ENCODE assay signal across 19 cellular contexts in the genomic region with DNA sequence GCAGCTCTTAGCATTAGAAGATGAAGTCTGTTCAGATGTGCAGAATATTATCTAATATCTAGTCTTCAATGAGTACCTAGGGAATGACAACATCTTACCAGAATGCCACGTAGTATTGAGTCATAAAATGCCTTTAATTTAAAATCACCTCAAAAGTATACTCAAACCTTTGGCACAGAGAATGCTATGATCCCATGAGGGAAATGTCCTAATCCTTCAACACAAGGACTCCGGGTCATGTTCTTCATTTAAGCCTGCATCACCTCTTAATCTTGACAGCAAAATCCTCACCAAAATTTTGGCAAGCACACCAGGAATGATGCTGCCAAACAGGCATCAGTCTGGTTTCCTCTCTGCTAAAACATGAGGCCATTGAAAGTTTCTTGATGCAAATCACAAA. TPM values are rescaled to one million over a fixed set of nuclear protein-coding genes. Genes with fewer than 3 reads are reported as not detected.
DNase-seq lines count a peak whose midpoint lies in the region; ATAC-seq and TF ChIP-seq lines count a peak whose summit lies in the region.
"Had no signal": no experiment of that assay in that cellular context is flagged by ENCODE, and none has a peak within 500 bp of the region (broad histone marks: within the 10 kb centered on the region; RNA-seq: fewer than 3 reads in every experiment).

No MANE protein-coding gene starts in this region.

- H3K9me3 ChIP-seq in RWPE2 (ENCODE audit: severe bottlenecking) (no peaks in the 10 kb centered on the region), fibroblast of lung (ENCODE audit: control insufficient read depth, insufficient read depth, low read depth, low read length) (no peaks in the 10 kb centered on the region)
- H3K9me3 ChIP-seq: A549, body of pancreas, neutrophil, uterus had no signal

- H3K27ac ChIP-seq in RWPE2 (ENCODE audit: poor library complexity, severe bottlenecking) (no peak overlapping the region), fibroblast of lung (ENCODE audit: insufficient read depth, low read length) (no peak overlapping the region)
- H3K27ac ChIP-seq: A549, body of pancreas, neutrophil, uterus had no signal

- no peak overlapping the region for H2AFZ ChIP-seq in fibroblast of lung (ENCODE audit: low read length)

- peak; percentile 77 for ATAC-seq in RWPE2 (ENCODE audit: low read depth)
- ATAC-seq: A549, body of pancreas had no signal

- no peak overlapping the region for H3K4me2 ChIP-seq in fibroblast of lung (ENCODE audit: extremely low read depth, insufficient read depth, low read length)
- H3K4me2 ChIP-seq: A549 had no signal

- TF ChIP-seq CTCF in RWPE2 (IDR thresholded peaks at IDR 0.05; ENCODE audit: poor library complexity, severe bottlenecking) (no peak), fibroblast of lung (conservative IDR thresholded peaks at IDR 0.05 in 1 of 2, IDR thresholded peaks at IDR 0.05 in 1 of 2; ENCODE audit: low read depth in 1 of 2, low read length in 2 of 2) (no peak)

- H3K36me3 ChIP-seq in RWPE2 (ENCODE audit: low read depth) (no peaks in the 10 kb centered on the region), fibroblast of lung (ENCODE audit: control insufficient read depth, insufficient read depth, low read length) (no peaks in the 10 kb centered on the region)
- H3K36me3 ChIP-seq: neutrophil, uterus had no signal

- H4K20me1 ChIP-seq in fibroblast of lung (ENCODE audit: control insufficient read depth, extremely low read depth, insufficient read depth, low read length) = no peaks in the 10 kb centered on the region

- H3K4me3 ChIP-seq in RWPE2 (ENCODE audit: severe bottlenecking) = no peak overlapping the region
- no peak overlapping the region for H3K4me3 ChIP-seq in fibroblast of lung (replicated peaks in 1 of 4; ENCODE audit: control extremely low read depth in 1 of 4, insufficient read depth in 1 of 4, low read depth in 3 of 4, low read length in 4 of 4)
- H3K4me3 ChIP-seq: A549, body of pancreas, uterus had no signal

- DNase-seq in A172 (ENCODE audit: low spot score) = peak; percentile 39
- peak; percentile 76 for DNase-seq in HCEC 1CT
- no peak for DNase-seq in RWPE2 (ENCODE audit: low spot score)
- peak; percentile 26 to 87 for DNase-seq in fibroblast of lung (ENCODE audit: low read depth in 2 of 2)
- DNase-seq in COLO668 (lab: John Stamatoyannopoulos, UW; ENCODE audit: unreplicated experiment) = no peak
- no peak for DNase-seq in posterior cingulate gyrus
- no peak for DNase-seq in HT-29 (ENCODE audit: low spot score)
- DNase-seq in DMS114 treated with DMSO at 0.1 percent for 48 hours (lab: John Stamatoyannopoulos, UW; ENCODE audit: unreplicated experiment) = no peak
- DNase-seq: activated naive CD4-positive, alpha-beta T cell treated with anti-CD3 and anti-CD28 coated beads, Interleukin-2, amount 50 U/mL, for 16 hours; activated T-cell treated with anti-CD3 and anti-CD28 coated beads, Interleukin-2, amount 50 U/mL, for 48 hours; body of pancreas; DMS153; glutamatergic neuron; Karpas-422; NCI-H1105; NCI-H526 treated with DMSO at 0.1 percent for 48 hours; uterus had no signal

- H3K9ac ChIP-seq in fibroblast of lung (ENCODE audit: insufficient read depth, low read length) = no peak overlapping the region

- H3K27me3 ChIP-seq in RWPE2 (ENCODE audit: insufficient read depth, poor library complexity, severe bottlenecking) (no peaks in the 10 kb centered on the region), fibroblast of lung (ENCODE audit: control insufficient read depth, insufficient read depth, low read length) (no peaks in the 10 kb centered on the region)
- H3K27me3 ChIP-seq: body of pancreas, neutrophil, uterus had no signal

- H3K79me2 ChIP-seq in fibroblast of lung (ENCODE audit: control insufficient read depth, insufficient read depth, low read length) = no peaks in the 10 kb centered on the region

- intact Hi-C loops in posterior cingulate gyrus (cut with DNase I) = no loop called here

- no peaks in the 10 kb centered on the region for H3K4me1 ChIP-seq in RWPE2 (ENCODE audit: insufficient read depth, poor library complexity, severe bottlenecking)
- H3K4me1 ChIP-seq in fibroblast of lung (ENCODE audit: control insufficient read depth, extremely low read depth, insufficient read depth, low read length) = peaks cover 2% of the 10 kb centered on the region
- H3K4me1 ChIP-seq: A549, uterus had no signal

RNA-seq across cellular contexts. Expression of gene MARCKS, which starts 23.6 kb away (rescaled TPM):
- 108 and 150 TPM in 2 replicates for total RNA-seq in A172 (2014; rRNA removed; shearing (Covaris generic))
- total RNA-seq in fibroblast of lung = 81.7 and 103 TPM in 2 replicates
- polyA plus RNA-seq in fibroblast of lung = 115 and 121 TPM in 2 replicates
- polyA plus RNA-seq in fibroblast of lung (2012) = 112 and 129 TPM in 2 replicates
- 6.3 and 8.8 TPM in 2 replicates for polyA minus RNA-seq in fibroblast of lung (ENCODE audit: low replicate concordance)
- total RNA-seq in HT-29 (2014; rRNA removed; shearing (Covaris generic)) = 49.6 and 53.1 TPM in 2 replicates

Comparison
In these comparisons a context has a peak if more than half of its experiments do, and no peak if none do; other contexts are left out.
1. DNase-seq: peak in A172 (single experiment), HCEC 1CT (single experiment) and fibroblast of lung (2 of 2); none in RWPE2 (single experiment), COLO668 (single experiment), posterior cingulate gyrus (0 of 10), HT-29 (single experiment) and DMS114 treated with DMSO at 0.1 percent for 48 hours (single experiment).